Comparison of ENCODE assay signal across 1 cellular context in the genomic region with DNA sequence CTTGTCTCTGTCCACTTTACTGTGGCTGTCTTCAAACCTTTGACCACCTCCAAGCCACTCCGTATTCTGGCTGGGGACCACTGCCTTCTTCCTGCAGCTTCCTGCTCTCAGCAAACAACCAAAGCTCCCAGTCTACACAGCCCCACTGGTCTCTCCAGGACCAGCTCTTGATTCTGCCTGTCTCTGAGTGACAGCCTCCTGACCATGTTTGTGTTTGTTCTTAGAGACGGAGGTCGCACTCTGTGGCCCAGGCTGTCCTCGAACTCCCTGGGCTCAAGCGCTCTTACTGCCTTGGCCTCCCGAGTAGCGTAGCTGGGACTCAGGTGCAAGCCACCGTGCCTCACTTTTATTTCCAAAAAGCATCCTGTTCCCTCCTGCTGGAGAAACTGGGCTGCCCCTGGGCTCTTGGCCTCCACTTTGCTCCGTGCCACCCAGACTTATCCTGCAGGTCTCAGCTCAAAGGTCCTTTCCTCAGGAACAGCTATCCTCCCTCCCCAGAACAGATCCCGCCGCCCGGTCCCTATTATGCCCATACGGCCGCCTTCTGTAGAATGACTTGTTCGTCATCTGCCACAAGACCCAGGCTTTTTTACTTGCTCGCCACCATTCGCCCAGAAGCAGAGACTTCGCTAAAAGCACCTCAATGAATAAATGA.
TF ChIP-seq lines count a peak whose summit lies in the region.

No MANE protein-coding gene starts in this region.

TF ChIP-seq in HepG2, 621 proteins besides CTCF, POLR2A, EP300 and RAD21:
- TF ChIP-seq SRY (CRISPR knock-in tag; IDR thresholded peaks at IDR 0.05): no peak
- no peak for TF ChIP-seq ZNF160 (CRISPR knock-in tag; IDR thresholded peaks at IDR 0.05)
- TF ChIP-seq ZNF607 (CRISPR knock-in tag; IDR thresholded peaks at IDR 0.05; ENCODE audit: borderline replicate concordance): no peak
- TF ChIP-seq SMAD3 (CRISPR knock-in tag; IDR thresholded peaks at IDR 0.05): no peak
- no peak for TF ChIP-seq AGO2 (optimal IDR thresholded peaks at IDR 0.05; ENCODE audit: low read depth, low read length)
- TF ChIP-seq ZKSCAN8 (CRISPR knock-in tag; IDR thresholded peaks at IDR 0.05; ENCODE audit: borderline replicate concordance): no peak
- TF ChIP-seq ZNF768 (CRISPR knock-in tag; IDR thresholded peaks at IDR 0.05): 0 out of 2 replicates have a peak, but pooled peaks have one; percentile 56
- no peak for TF ChIP-seq SP140L (CRISPR knock-in tag; IDR thresholded peaks at IDR 0.05; ENCODE audit: borderline replicate concordance)
- no peak for TF ChIP-seq NR2C2 (CRISPR knock-in tag; IDR thresholded peaks at IDR 0.05; ENCODE audit: borderline replicate concordance)
- peak; percentile 29 for TF ChIP-seq SP4 (CRISPR knock-in tag; IDR thresholded peaks at IDR 0.05)
- TF ChIP-seq SIX1 (CRISPR knock-in tag; IDR thresholded peaks at IDR 0.05; ENCODE audit: borderline replicate concordance): no peak
- TF ChIP-seq ZNF605 (CRISPR knock-in tag; IDR thresholded peaks at IDR 0.05): 0 out of 2 replicates have a peak, but pooled peaks have one; percentile 27
- no peak for TF ChIP-seq ATF6 (CRISPR knock-in tag; conservative IDR thresholded peaks at IDR 0.05)
- TF ChIP-seq TEAD3 (CRISPR knock-in tag; optimal IDR thresholded peaks at IDR 0.05; ENCODE audit: borderline replicate concordance): no peak
- no peak for TF ChIP-seq ARID2 (CRISPR knock-in tag; IDR thresholded peaks at IDR 0.05; ENCODE audit: borderline replicate concordance)
- no peak for TF ChIP-seq SRSF4 (IDR thresholded peaks at IDR 0.05; ENCODE audit: low read depth, low read length, poor library complexity, severe bottlenecking)
- no peak for TF ChIP-seq BRCA1 (CRISPR knock-in tag; IDR thresholded peaks at IDR 0.05)
- TF ChIP-seq HNRNPUL1 (IDR thresholded peaks at IDR 0.05; ENCODE audit: low read depth, low read length): no peak
- no peak for TF ChIP-seq TBL1XR1 (IDR thresholded peaks at IDR 0.05; ENCODE audit: borderline replicate concordance, low read length, partially characterized antibody)
- no peak for TF ChIP-seq NCOR1 (IDR thresholded peaks at IDR 0.05; ENCODE audit: borderline replicate concordance, low read length)
- TF ChIP-seq ZSCAN29 (CRISPR knock-in tag; conservative IDR thresholded peaks at IDR 0.05): no peak
- TF ChIP-seq, protein P1, sequence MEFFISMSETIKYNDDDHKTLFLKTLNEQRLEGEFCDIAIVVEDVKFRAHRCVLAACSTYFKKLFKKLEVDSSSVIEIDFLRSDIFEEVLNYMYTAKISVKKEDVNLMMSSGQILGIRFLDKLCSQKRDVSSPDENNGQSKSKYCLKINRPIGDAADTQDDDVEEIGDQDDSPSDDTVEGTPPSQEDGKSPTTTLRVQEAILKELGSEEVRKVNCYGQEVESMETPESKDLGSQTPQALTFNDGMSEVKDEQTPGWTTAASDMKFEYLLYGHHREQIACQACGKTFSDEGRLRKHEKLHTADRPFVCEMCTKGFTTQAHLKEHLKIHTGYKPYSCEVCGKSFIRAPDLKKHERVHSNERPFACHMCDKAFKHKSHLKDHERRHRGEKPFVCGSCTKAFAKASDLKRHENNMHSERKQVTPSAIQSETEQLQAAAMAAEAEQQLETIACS (CRISPR knock-in tag; IDR thresholded peaks at IDR 0.05): no peak
- no peak for TF ChIP-seq FOXA3 (CRISPR knock-in tag; IDR thresholded peaks at IDR 0.05)
- TF ChIP-seq, protein P2, sequence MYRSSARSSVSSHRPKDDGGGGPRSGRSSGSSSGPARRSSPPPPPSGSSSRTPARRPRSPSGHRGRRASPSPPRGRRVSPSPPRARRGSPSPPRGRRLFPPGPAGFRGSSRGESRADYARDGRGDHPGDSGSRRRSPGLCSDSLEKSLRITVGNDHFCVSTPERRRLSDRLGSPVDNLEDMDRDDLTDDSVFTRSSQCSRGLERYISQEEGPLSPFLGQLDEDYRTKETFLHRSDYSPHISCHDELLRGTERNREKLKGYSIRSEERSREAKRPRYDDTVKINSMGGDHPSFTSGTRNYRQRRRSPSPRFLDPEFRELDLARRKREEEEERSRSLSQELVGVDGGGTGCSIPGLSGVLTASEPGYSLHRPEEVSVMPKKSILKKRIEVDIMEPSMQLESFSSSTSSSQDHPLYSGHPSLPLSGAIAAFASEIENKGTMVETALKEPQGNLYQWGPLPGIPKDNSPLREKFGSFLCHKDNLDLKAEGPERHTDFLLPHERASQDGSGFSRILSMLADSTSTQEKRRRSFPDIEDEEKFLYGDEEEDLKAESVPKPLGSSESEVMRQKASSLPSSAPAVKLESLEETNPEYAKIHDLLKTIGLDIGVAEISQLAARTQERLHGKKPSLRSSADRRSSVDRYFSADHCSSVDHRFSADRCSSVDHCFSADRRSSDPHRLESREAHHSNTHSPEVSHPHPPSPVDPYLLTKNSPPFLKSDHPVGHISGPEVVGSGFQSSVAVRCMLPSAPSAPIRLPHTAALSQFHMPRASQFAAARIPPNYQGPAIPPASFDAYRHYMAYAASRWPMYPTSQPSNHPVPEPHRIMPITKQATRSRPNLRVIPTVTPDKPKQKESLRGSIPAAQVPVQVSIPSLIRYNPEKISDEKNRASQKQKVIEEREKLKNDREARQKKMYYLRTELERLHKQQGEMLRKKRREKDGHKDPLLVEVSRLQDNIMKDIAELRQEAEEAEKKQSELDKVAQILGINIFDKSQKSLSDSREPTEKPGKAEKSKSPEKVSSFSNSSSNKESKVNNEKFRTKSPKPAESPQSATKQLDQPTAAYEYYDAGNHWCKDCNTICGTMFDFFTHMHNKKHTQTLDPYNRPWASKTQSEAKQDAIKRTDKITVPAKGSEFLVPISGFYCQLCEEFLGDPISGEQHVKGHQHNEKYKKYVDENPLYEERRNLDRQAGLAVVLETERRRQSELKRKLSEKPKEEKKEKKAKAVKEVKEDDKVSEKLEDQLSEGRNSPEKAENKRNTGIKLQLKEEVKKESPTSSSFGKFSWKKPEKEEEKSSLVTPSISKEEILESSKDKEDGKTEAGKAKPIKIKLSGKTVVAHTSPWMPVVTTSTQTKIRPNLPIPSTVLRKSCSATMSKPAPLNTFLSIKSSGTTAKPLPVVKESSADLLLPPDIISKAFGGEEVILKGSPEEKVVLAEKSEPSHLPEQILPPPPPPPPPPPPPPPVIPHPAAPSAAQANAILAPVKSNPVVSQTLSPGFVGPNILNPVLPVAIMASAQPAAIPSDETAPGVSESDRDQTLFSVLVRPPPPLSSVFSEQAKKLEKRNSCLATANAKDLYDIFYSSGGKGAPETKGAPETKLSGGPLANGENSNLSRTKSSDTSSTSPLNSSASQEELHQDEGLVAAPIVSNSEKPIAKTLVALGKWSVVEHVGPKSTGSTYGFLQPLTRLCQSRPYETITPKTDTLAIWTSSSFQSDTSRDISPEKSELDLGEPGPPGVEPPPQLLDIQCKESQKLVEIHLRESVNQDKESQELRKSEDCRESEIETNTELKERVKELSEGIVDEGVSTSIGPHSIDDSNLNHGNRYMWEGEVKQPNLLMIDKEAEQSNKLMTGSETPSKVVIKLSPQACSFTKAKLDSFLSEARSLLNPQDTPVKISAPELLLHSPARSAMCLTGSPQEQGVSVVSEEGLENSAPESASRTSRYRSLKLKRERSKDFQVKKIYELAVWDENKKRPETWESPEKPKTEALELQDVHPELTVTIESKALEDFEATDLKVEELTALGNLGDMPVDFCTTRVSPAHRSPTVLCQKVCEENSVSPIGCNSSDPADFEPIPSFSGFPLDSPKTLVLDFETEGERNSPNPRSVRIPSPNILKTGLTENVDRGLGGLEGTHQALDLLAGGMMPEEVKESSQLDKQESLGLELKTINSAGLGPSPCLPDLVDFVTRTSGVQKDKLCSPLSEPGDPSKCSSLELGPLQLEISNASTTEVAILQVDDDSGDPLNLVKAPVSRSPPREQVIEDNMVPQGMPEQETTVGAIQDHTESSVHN (CRISPR knock-in tag; IDR thresholded peaks at IDR 0.05): no peak
- 0 out of 2 replicates have a peak, but pooled peaks have one; percentile 55 for TF ChIP-seq ZNF430 (CRISPR knock-in tag; IDR thresholded peaks at IDR 0.05)
- no peak for TF ChIP-seq ZNF891 (CRISPR knock-in tag; IDR thresholded peaks at IDR 0.05)
- no peak for TF ChIP-seq ZNF251 (CRISPR knock-in tag; IDR thresholded peaks at IDR 0.05)
- no peak for TF ChIP-seq ZNF3 (CRISPR knock-in tag; IDR thresholded peaks at IDR 0.05)
- TF ChIP-seq, protein P3, sequence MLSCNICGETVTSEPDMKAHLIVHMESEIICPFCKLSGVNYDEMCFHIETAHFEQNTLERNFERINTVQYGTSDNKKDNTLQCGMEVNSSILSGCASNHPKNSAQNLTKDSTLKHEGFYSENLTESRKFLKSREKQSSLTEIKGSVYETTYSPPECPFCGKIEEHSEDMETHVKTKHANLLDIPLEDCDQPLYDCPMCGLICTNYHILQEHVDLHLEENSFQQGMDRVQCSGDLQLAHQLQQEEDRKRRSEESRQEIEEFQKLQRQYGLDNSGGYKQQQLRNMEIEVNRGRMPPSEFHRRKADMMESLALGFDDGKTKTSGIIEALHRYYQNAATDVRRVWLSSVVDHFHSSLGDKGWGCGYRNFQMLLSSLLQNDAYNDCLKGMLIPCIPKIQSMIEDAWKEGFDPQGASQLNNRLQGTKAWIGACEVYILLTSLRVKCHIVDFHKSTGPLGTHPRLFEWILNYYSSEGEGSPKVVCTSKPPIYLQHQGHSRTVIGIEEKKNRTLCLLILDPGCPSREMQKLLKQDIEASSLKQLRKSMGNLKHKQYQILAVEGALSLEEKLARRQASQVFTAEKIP (CRISPR knock-in tag; IDR thresholded peaks at IDR 0.05; ENCODE audit: borderline replicate concordance): no peak
- TF ChIP-seq DR1 (CRISPR knock-in tag; IDR thresholded peaks at IDR 0.05): no peak
- TF ChIP-seq ETV5 (CRISPR knock-in tag; IDR thresholded peaks at IDR 0.05; ENCODE audit: borderline replicate concordance): 0 out of 2 replicates have a peak, but pooled peaks have one; percentile 18
- no peak for TF ChIP-seq PAF1 (CRISPR knock-in tag; IDR thresholded peaks at IDR 0.05)
- TF ChIP-seq ZNF781 (CRISPR knock-in tag; IDR thresholded peaks at IDR 0.05; ENCODE audit: borderline replicate concordance, not compliant biosample characterization): no peak
